Comparison of ENCODE assay signal across 8 cellular contexts in genomic region chr19:5903502-5904301, GRCh38. TPM values are rescaled to one million over a fixed set of nuclear protein-coding genes. Genes with fewer than 3 reads are reported as not detected.
A peak's percentile ranks its signal among the peaks of the same experiment; 100 is the strongest.
DNase-seq lines count a peak whose midpoint lies in the region; ATAC-seq and TF ChIP-seq lines count a peak whose summit lies in the region.

NDUFA11 (minus strand) TSS chr19:5903790; CDS start chr19:5903708, 82 bp downstream.

- H3K36me3 ChIP-seq in PC-3 (ENCODE audit: low read depth, low read length) (peaks cover 14% of the 10 kb centered on the region; the same call in 1 of the 2 replicates), muscle layer of colon (ENCODE audit: insufficient read depth, low read length) (no peaks in the 10 kb centered on the region)

- no peaks in the 10 kb centered on the region for H3K27me3 ChIP-seq in PC-3 (ENCODE audit: low read length)
- no peaks in the 10 kb centered on the region for H3K27me3 ChIP-seq in muscle layer of colon (ENCODE audit: control insufficient read depth in 1 of 2, insufficient read depth in 2 of 2, low read length in 2 of 2)

- no TSS peak for BruUV-seq in PC-3 (replicated peaks; lab: Mats Ljungman, UMichigan)

- CTCF ChIA-PET in PC-3 (lab: Charles Lee): interaction anchor here (0.5 to 2.6 kb wide), 6 partner anchors 64 to 130 kb away, joined by 3 to 27 read pairs (median 6); no protein-coding TSS in a partner anchor

- H3K4me3 ChIP-seq in Jurkat, Clone E6-1 (ENCODE audit: low read length): peak within 1 kb of the TSS; percentile 99
- H3K4me3 ChIP-seq in PC-3 (ENCODE audit: low read length) (peak within 1 kb of the TSS; percentile 94), muscle layer of colon (ENCODE audit: low read depth in 1 of 2, low read length in 2 of 2) (peak within 1 kb of the TSS; percentile 98 to 99)

- peak within 1 kb of the TSS; percentile 99 for H3K9ac ChIP-seq in PC-3 (ENCODE audit: low read length)
- peak within 1 kb of the TSS; percentile 99 for H3K9ac ChIP-seq in muscle layer of colon (ENCODE audit: low read length)

- POLR2A ChIA-PET in PC-3 (lab: Charles Lee; ENCODE audit: unreplicated experiment): interaction anchor here (0.5 to 1.1 kb wide), 9 partner anchors 10 to 1825 kb away, joined by 3 to 19 read pairs (median 4); partner anchors contain the start of genes CAPS, CATSPERD and LONP1

- H4K20me1 ChIP-seq in PC-3 (ENCODE audit: low read length): peaks cover 19% of the 10 kb centered on the region

- TF ChIP-seq CTCF in PC-3 (conservative IDR thresholded peaks at IDR 0.05; ENCODE audit: low read depth, low read length): no peak

- intact Hi-C loops in PC-3 (cut with micrococcal nuclease): loop anchor here (1.0 to 2.0 kb wide), 3 partner anchors 11 to 207 kb away; partner anchors contain the start of genes CAPS, RANBP3 and RFX2

- ATAC-seq in GM21717 (IDR thresholded peaks at IDR 0.05; ENCODE audit: unreplicated experiment): peak; percentile 25
- ATAC-seq in PC-3: peak; percentile 64

- peaks cover 48% of the 10 kb centered on the region for H3K79me2 ChIP-seq in PC-3 (ENCODE audit: low read length)

- H3K4me1 ChIP-seq in PC-3 (ENCODE audit: insufficient read depth, low read length): peaks cover 9% of the 10 kb centered on the region
- peaks cover 18% of the 10 kb centered on the region for H3K4me1 ChIP-seq in muscle layer of colon (ENCODE audit: insufficient read depth, low read length)

- H3F3A ChIP-seq in PC-3 (ENCODE audit: low read length, unreplicated experiment): no peaks in the 10 kb centered on the region

- peak within 1 kb of the TSS; percentile 90 for H3K4me2 ChIP-seq in PC-3 (ENCODE audit: low read length)

- H2AFZ ChIP-seq in PC-3 (ENCODE audit: low read length): peak within 1 kb of the TSS; percentile 88

- H3K27ac ChIP-seq in PC-3 (ENCODE audit: low read length) (peak within 1 kb of the TSS; percentile 82), muscle layer of colon (ENCODE audit: low read depth, low read length) (peak within 1 kb of the TSS; percentile 96)

- DNase-seq in DMS 273 treated with DMSO at 0.1 percent for 48 hours (lab: John Stamatoyannopoulos, UW): peak; percentile 96
- peak; percentile 89 for DNase-seq in Jurkat, Clone E6-1 (ENCODE audit: low read depth, low spot score)
- peak; percentile 96 for DNase-seq in PC-3
- DNase-seq in activated T-cell treated with anti-CD3 and anti-CD28 coated beads for 48 hours (ENCODE audit: low read depth): peak; percentile 96
- peak; percentile 100 for DNase-seq in erythroblast (lab: John Stamatoyannopoulos, UW)
- DNase-seq in stimulated activated CD8-positive, alpha-beta memory T cell treated with anti-CD3 and anti-CD28 coated beads, Interleukin-7, amount 100 ng/mL, for 48 hours (ENCODE audit: extremely low read depth in 1 of 2, low read depth in 1 of 2): peak; percentile 93

- H3K9me3 ChIP-seq in PC-3 (ENCODE audit: low read length) (no peaks in the 10 kb centered on the region), muscle layer of colon (ENCODE audit: low read length) (no peaks in the 10 kb centered on the region)

- no peaks in the 10 kb centered on the region for H3K9me2 ChIP-seq in PC-3 (replicated peaks; ENCODE audit: low read length)

- TF ChIP-seq POLR2A in erythroblast (IDR thresholded peaks at IDR 0.05; ENCODE audit: low read length): peak; percentile 71

RNA-seq across cellular contexts. Expression of gene NDUFA11, which starts in this region (rescaled TPM):
- polyA plus RNA-seq in Jurkat, Clone E6-1 (2012; ENCODE audit: insufficient read depth, insufficient read length): 328 TPM
- 556 and 669 TPM in 2 replicates for total RNA-seq in PC-3 (2014; rRNA removed)

Comparison
In these comparisons a context has a peak if more than half of its experiments do, and no peak if none do; other contexts are left out.
1. Peak in every context shown above with its lines: DNase-seq, ATAC-seq, H3K4me3 ChIP-seq and H3K27ac ChIP-seq.